Comparison of ENCODE assay signal across 11 cellular contexts in genomic region chr4:110636677-110637407, GRCh38. TPM values are rescaled to one million over a fixed set of nuclear protein-coding genes. Genes with fewer than 3 reads are reported as not detected.
DNase-seq lines count a peak whose midpoint lies in the region; ATAC-seq, FAIRE-seq and TF ChIP-seq lines count a peak whose summit lies in the region.
"Had no signal": no experiment of that assay in that cellular context is flagged by ENCODE, and none has a peak within 500 bp of the region (broad histone marks: within the 10 kb centered on the region; RNA-seq: fewer than 3 reads in every experiment).

No MANE protein-coding gene starts in this region.

- peak overlapping the region; percentile 81 for H3K27ac Mint-ChIP-seq in activated CD8-positive, alpha-beta T cell treated with anti-CD3 and anti-CD28 coated beads, Interleukin-2, amount 10 ng/mL, durations not matched to agents 7 days and 5 days
- no peak overlapping the region for H3K27ac Mint-ChIP-seq in activated CD8-positive, alpha-beta T cell treated with anti-CD3 and anti-CD28 coated beads for 36 hours

- H3K4me1 Mint-ChIP-seq in activated CD8-positive, alpha-beta T cell treated with anti-CD3 and anti-CD28 coated beads, Interleukin-2, amount 10 ng/mL, durations not matched to agents 7 days and 5 days (ENCODE audit: low read depth): peaks cover 4% of the 10 kb centered on the region
- H3K4me1 Mint-ChIP-seq in activated CD8-positive, alpha-beta T cell treated with anti-CD3 and anti-CD28 coated beads for 36 hours (ENCODE audit: low read depth): peaks cover 5% of the 10 kb centered on the region

- no TSS peak for BruUV-seq in PC-3 (replicated peaks; lab: Mats Ljungman, UMichigan)

- H3K9me3 ChIP-seq in breast epithelium: no peaks in the 10 kb centered on the region
- no peaks in the 10 kb centered on the region for H3K9me3 ChIP-seq in left lung
- H3K9me3 ChIP-seq in PC-3 (ENCODE audit: low read length): no peaks in the 10 kb centered on the region

- TF ChIP-seq CTCF in activated CD8-positive, alpha-beta T cell treated with anti-CD3 and anti-CD28 coated beads for 36 hours (IDR thresholded peaks at IDR 0.05): no peak
- TF ChIP-seq CTCF in breast epithelium (IDR thresholded peaks at IDR 0.05) (no peak), left lung (IDR thresholded peaks at IDR 0.05) (no peak), PC-3 (conservative IDR thresholded peaks at IDR 0.05; ENCODE audit: low read depth, low read length) (no peak)

- TF ChIP-seq POLR2A in breast epithelium (IDR thresholded peaks at IDR 0.05): no peak

- peaks cover 2 to 6% of the 10 kb centered on the region in 2 donors for H3K4me1 ChIP-seq in breast epithelium
- peaks cover 9 to 13% of the 10 kb centered on the region in 2 donors for H3K4me1 ChIP-seq in left lung
- H3K4me1 ChIP-seq in PC-3 (ENCODE audit: insufficient read depth, low read length): peaks cover 2% of the 10 kb centered on the region; the same call in 1 of the 2 replicates

- no peak for DNase-seq in activated CD8-positive, alpha-beta T cell treated with anti-CD3 and anti-CD28 coated beads, Interleukin-2, amount 10 ng/mL, durations not matched to agents 7 days and 5 days
- no peak for DNase-seq in activated CD8-positive, alpha-beta T cell treated with anti-CD3 and anti-CD28 coated beads for 36 hours
- no peak for DNase-seq in breast epithelium (ENCODE audit: low spot score in 2 of 2)
- DNase-seq in left lung: no peak
- peak; percentile 58 for DNase-seq in urothelium cell line (ENCODE audit: low spot score)
- no peak for DNase-seq in stimulated activated CD4-positive, alpha-beta T cell treated with anti-CD3 and anti-CD28 coated beads, Interleukin-12 subunit alpha, Interleukin-12 subunit beta, amount 100 ng/mL, for 4 hours
- DNase-seq in PC-3: no peak
- DNase-seq in NCI-H748 (lab: John Stamatoyannopoulos, UW; ENCODE audit: unreplicated experiment): no peak
- DNase-seq: activated CD4-positive, alpha-beta T cell treated with anti-CD3 and anti-CD28 coated beads for 1 hour; CD4-positive, alpha-beta memory T cell; substantia nigra had no signal

- H3K36me3 Mint-ChIP-seq in activated CD8-positive, alpha-beta T cell treated with anti-CD3 and anti-CD28 coated beads, Interleukin-2, amount 10 ng/mL, durations not matched to agents 7 days and 5 days (ENCODE audit: low read depth): peaks cover 15% of the 10 kb centered on the region
- H3K36me3 Mint-ChIP-seq in activated CD8-positive, alpha-beta T cell treated with anti-CD3 and anti-CD28 coated beads for 36 hours (ENCODE audit: low read depth): peaks cover 4% of the 10 kb centered on the region

- peaks cover 6% of the 10 kb centered on the region for H3K9me3 Mint-ChIP-seq in activated CD8-positive, alpha-beta T cell treated with anti-CD3 and anti-CD28 coated beads, Interleukin-2, amount 10 ng/mL, durations not matched to agents 7 days and 5 days (ENCODE audit: insufficient read depth)
- peaks cover 5% of the 10 kb centered on the region for H3K9me3 Mint-ChIP-seq in activated CD8-positive, alpha-beta T cell treated with anti-CD3 and anti-CD28 coated beads for 36 hours

- H4K20me1 ChIP-seq in PC-3 (ENCODE audit: low read length): no peaks in the 10 kb centered on the region

- no peak overlapping the region for H2AFZ ChIP-seq in PC-3 (ENCODE audit: low read length)

- no peak for ATAC-seq in activated CD8-positive, alpha-beta T cell treated with anti-CD3 and anti-CD28 coated beads, Interleukin-2, amount 10 ng/mL, durations not matched to agents 7 days and 5 days
- no peak for ATAC-seq in activated CD8-positive, alpha-beta T cell treated with anti-CD3 and anti-CD28 coated beads for 36 hours
- ATAC-seq in left lung: peak; percentile 45
- no peak for ATAC-seq in PC-3

- H3F3A ChIP-seq in PC-3 (ENCODE audit: low read length, unreplicated experiment): no peaks in the 10 kb centered on the region

- H3K36me3 ChIP-seq in breast epithelium (no peaks in the 10 kb centered on the region), left lung (no peaks in the 10 kb centered on the region), PC-3 (ENCODE audit: low read depth, low read length) (no peaks in the 10 kb centered on the region)

- no peak overlapping the region for H3K9ac ChIP-seq in PC-3 (ENCODE audit: low read length)

- H3K27ac ChIP-seq in breast epithelium: no peak overlapping the region
- no peak overlapping the region for H3K27ac ChIP-seq in left lung
- no peak overlapping the region for H3K27ac ChIP-seq in PC-3 (ENCODE audit: low read length)

- peaks cover 86% of the 10 kb centered on the region for H3K27me3 Mint-ChIP-seq in activated CD8-positive, alpha-beta T cell treated with anti-CD3 and anti-CD28 coated beads, Interleukin-2, amount 10 ng/mL, durations not matched to agents 7 days and 5 days (ENCODE audit: low read depth)
- H3K27me3 Mint-ChIP-seq in activated CD8-positive, alpha-beta T cell treated with anti-CD3 and anti-CD28 coated beads for 36 hours: peaks cover 86% of the 10 kb centered on the region

- intact Hi-C loops in activated CD8-positive, alpha-beta T cell treated with anti-CD3 and anti-CD28 coated beads for 36 hours (cut with micrococcal nuclease): loop anchor here (10.0 kb wide), 1 partner anchor 1878 kb away; the partner anchor contains the start of gene NEUROG2
- intact Hi-C loops in breast epithelium (cut with DNase I; ENCODE audit: low total_unique reads) (loop anchor here (1.0 to 10.0 kb wide), 2 partner anchors 27 to 648 kb away; no protein-coding TSS in a partner anchor), left lung (cut with DNase I) (no loop called here), PC-3 (cut with micrococcal nuclease) (loop anchor here (10.0 kb wide), 1 partner anchor 1398 kb away; no protein-coding TSS in a partner anchor)

- H3K4me3 Mint-ChIP-seq in activated CD8-positive, alpha-beta T cell treated with anti-CD3 and anti-CD28 coated beads, Interleukin-2, amount 10 ng/mL, durations not matched to agents 7 days and 5 days: no peak overlapping the region
- no peak overlapping the region for H3K4me3 Mint-ChIP-seq in activated CD8-positive, alpha-beta T cell treated with anti-CD3 and anti-CD28 coated beads for 36 hours

- CTCF ChIA-PET in activated CD8-positive, alpha-beta T cell treated with anti-CD3 and anti-CD28 coated beads, Interleukin-2, amount 10 ng/mL, durations not matched to agents 7 days and 5 days (lab: Charles Lee): no interaction called here
- CTCF ChIA-PET in activated CD8-positive, alpha-beta T cell treated with anti-CD3 and anti-CD28 coated beads for 36 hours (lab: Charles Lee): interaction anchor here (1.2 kb wide), 1 partner anchor 17 kb away, joined by 4 read pairs; no protein-coding TSS in a partner anchor
- CTCF ChIA-PET in PC-3 (lab: Charles Lee): no interaction called here

- no peak overlapping the region for H3K4me2 ChIP-seq in PC-3 (ENCODE audit: low read length)

- H3K27me3 ChIP-seq in breast epithelium (peaks cover 10 to 99% of the 10 kb centered on the region in 2 donors), left lung (peaks cover 100% of the 10 kb centered on the region in 2 donors), PC-3 (ENCODE audit: low read length) (peaks cover 97% of the 10 kb centered on the region)

- POLR2A ChIA-PET in activated CD8-positive, alpha-beta T cell treated with anti-CD3 and anti-CD28 coated beads, Interleukin-2, amount 10 ng/mL, durations not matched to agents 7 days and 5 days (lab: Charles Lee): no interaction called here
- POLR2A ChIA-PET in activated CD8-positive, alpha-beta T cell treated with anti-CD3 and anti-CD28 coated beads for 36 hours (lab: Charles Lee): no interaction called here
- POLR2A ChIA-PET in PC-3 (lab: Charles Lee; ENCODE audit: unreplicated experiment): no interaction called here

- H3K79me2 ChIP-seq in PC-3 (ENCODE audit: low read length): no peaks in the 10 kb centered on the region

- peak; percentile 17 for FAIRE-seq in urothelium cell line (lab: Jason Lieb, UNC)

- H3K4me3 ChIP-seq in breast epithelium (peak overlapping the region; percentile 24 to 62 (median 40)), left lung (no peak overlapping the region), PC-3 (ENCODE audit: low read length) (no peak overlapping the region)

- no peaks in the 10 kb centered on the region for H3K9me2 ChIP-seq in PC-3 (replicated peaks; ENCODE audit: low read length)

RNA-seq across cellular contexts. Expression of gene PITX2, which starts 14.0 kb away (rescaled TPM):
- not detected for total RNA-seq in activated CD8-positive, alpha-beta T cell treated with anti-CD3 and anti-CD28 coated beads, Interleukin-2, amount 10 ng/mL, durations not matched to agents 7 days and 5 days
- not detected for total RNA-seq in activated CD8-positive, alpha-beta T cell treated with anti-CD3 and anti-CD28 coated beads for 36 hours
- total RNA-seq in breast epithelium: 1 to 10 TPM in 1 of 3 donors, under 1 TPM in 1, not detected in 1; 0.33 to 2.6 TPM
- not detected for total RNA-seq in left lung
- total RNA-seq in PC-3 (2014; rRNA removed): 0.55 and 1.7 TPM in 2 replicates
- total RNA-seq: CD4-positive, alpha-beta memory T cell had no signal

Comparison
In these comparisons a context has a peak if more than half of its experiments do, and no peak if none do; other contexts are left out.
1. H3K4me3 ChIP-seq: peak in breast epithelium (3 of 3); none in left lung (0 of 2) and PC-3 (single experiment).
2. intact Hi-C loops: an anchor here in activated CD8-positive, alpha-beta T cell treated with anti-CD3 and anti-CD28 coated beads for 36 hours (10.0 kb wide), breast epithelium (1.0 to 10.0 kb wide) and PC-3 (10.0 kb wide); none called in left lung.